ENCODE assay signal across 25 cellular contexts in genomic region chr6:141833001-141833655, GRCh38.
"Had no signal": no experiment of that assay in that cellular context is flagged by ENCODE, and none has a peak within 500 bp of the region (broad histone marks: within the 10 kb centered on the region; RNA-seq: fewer than 3 reads in every experiment).

No MANE protein-coding gene starts in this region.

- H3K36me3 ChIP-seq: adrenal gland, MG63, SJSA1 had no signal

- H3K4me3 ChIP-seq: adrenal gland, MG63, SJSA1 had no signal

- DNase-seq: activated CD4-positive, alpha-beta T cell treated with anti-CD3 and anti-CD28 coated beads for 4 hours; activated CD8-positive, alpha-beta memory T cell treated with anti-CD3 and anti-CD28 coated beads, Interleukin-2, amount 50 U/mL, for 48 hours; activated CD8-positive, alpha-beta T cell treated with anti-CD3 and anti-CD28 coated beads, Interleukin-2, amount 10 ng/mL, durations not matched to agents 7 days and 5 days; activated naive CD4-positive, alpha-beta T cell treated with anti-CD3 and anti-CD28 coated beads, Interleukin-2, amount 50 U/mL, for 16 hours; activated naive CD8-positive, alpha-beta T cell treated with anti-CD3 and anti-CD28 coated beads, Interleukin-2, amount 10 ng/mL, durations not matched to agents 7 days and 5 days; activated T-cell treated with anti-CD3 and anti-CD28 coated beads, Interleukin-2, amount 50 U/mL, for 1 hour; adrenal gland; anterior cingulate cortex; MG63; MV-4-11; NCI-H1092 treated with DMSO at 0.1 percent for 48 hours; NCI-H1417 treated with DMSO at 0.1 percent for 48 hours; NCI-H1694; NCI-H2029; NCI-H345; NCI-H510A; NCI-H526 treated with DMSO at 0.1 percent for 48 hours; NCI-H82; NK-92 treated with Interleukin-12 subunit alpha and Interleukin-12 subunit beta, amount 100 ng/mL, for 24 hours; OCI-M1; SHP77; T-cell had no signal

- H3K27me3 ChIP-seq: adrenal gland, MG63, SJSA1 had no signal

- ATAC-seq: activated CD8-positive, alpha-beta T cell treated with anti-CD3 and anti-CD28 coated beads, Interleukin-2, amount 10 ng/mL, durations not matched to agents 7 days and 5 days; Panc1; T-cell had no signal

- H3K4me1 ChIP-seq: adrenal gland, SJSA1 had no signal

- H3K27ac ChIP-seq: adrenal gland, SJSA1, VCaP had no signal

- H3K9me3 ChIP-seq: adrenal gland, MG63, SJSA1 had no signal
